ENCODE assay signal across 24 cellular contexts in the genomic region with DNA sequence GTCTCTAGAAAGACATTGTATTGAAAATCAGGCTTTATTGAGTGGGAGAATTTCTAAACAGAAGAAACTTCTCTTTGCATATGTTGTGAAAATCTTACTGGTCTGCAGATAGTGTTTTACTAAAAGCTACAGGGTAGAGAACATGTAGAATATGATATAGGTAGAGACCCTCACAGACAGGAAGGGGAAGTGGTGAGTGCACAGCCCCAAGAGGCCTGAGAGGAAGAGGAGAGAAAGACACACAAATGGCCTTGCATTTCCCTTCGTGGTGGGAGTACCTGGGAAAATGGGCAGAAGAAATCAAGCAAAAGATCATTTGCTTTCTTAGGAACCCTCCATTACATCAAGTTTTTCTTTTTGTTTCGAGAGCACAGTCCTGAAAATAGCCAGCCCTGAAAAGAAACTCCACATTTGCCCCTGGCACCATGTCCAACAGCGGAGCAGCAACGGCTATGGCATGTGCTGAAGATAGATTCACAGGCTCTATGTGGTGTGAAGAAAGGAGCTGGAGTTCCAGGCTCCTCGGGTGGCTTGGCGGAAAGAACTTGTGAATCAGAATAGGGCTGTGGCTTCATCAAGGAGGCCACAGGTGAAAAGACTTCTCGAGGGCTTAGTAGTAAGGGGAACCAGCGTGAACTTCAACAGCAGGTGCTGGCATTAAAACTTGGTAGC.
A peak's percentile ranks its signal among the peaks of the same experiment; 100 is the strongest.
DNase-seq lines count a peak whose midpoint lies in the region; ATAC-seq and TF ChIP-seq lines count a peak whose summit lies in the region.
"Had no signal": no experiment of that assay in that cellular context is flagged by ENCODE, and none has a peak within 500 bp of the region (broad histone marks: within the 10 kb centered on the region; RNA-seq: fewer than 3 reads in every experiment).

No MANE protein-coding gene starts in this region.

- no peaks in the 10 kb centered on the region for H3K27me3 Mint-ChIP-seq in IgD-negative memory B cell
- no peaks in the 10 kb centered on the region for H3K27me3 Mint-ChIP-seq in activated CD8-positive, alpha-beta T cell treated with anti-CD3 and anti-CD28 coated beads for 36 hours
- no peaks in the 10 kb centered on the region for H3K27me3 Mint-ChIP-seq in stimulated activated naive B cell treated with anti-CD40 and anti-IgM and Interleukin-4, amounts not matched to agents 10 μg/mL and 1 μg/mL and 100 μg/mL, for 72 hours
- H3K27me3 Mint-ChIP-seq: activated naive CD4-positive, alpha-beta T cell treated with anti-CD3 and anti-CD28 coated beads, Interleukin-2, amount 10 ng/mL, durations not matched to agents 7 days and 5 days had no signal

- CTCF ChIA-PET in activated CD8-positive, alpha-beta T cell treated with anti-CD3 and anti-CD28 coated beads for 36 hours (lab: Charles Lee) = interaction anchor here (1.0 to 2.3 kb wide), 3 partner anchors 10 to 16 kb away, joined by 3 to 13 read pairs (median 3); no protein-coding TSS in a partner anchor

- peak; percentile 4 for DNase-seq in activated CD8-positive, alpha-beta T cell treated with anti-CD3 and anti-CD28 coated beads for 36 hours
- DNase-seq in stimulated activated naive B cell treated with anti-CD40 and anti-IgM and Interleukin-4, amounts not matched to agents 10 μg/mL and 1 μg/mL and 100 μg/mL, for 72 hours = no peak
- DNase-seq in NCI-H146 treated with DMSO at 0.1 percent for 48 hours (lab: John Stamatoyannopoulos, UW; ENCODE audit: unreplicated experiment) (no peak), HCEC 1CT (no peak), cerebellar cortex (ENCODE audit: low spot score) (no peak)
- DNase-seq: activated naive CD4-positive, alpha-beta T cell treated with anti-CD3 and anti-CD28 coated beads, Interleukin-2, amount 10 ng/mL, durations not matched to agents 7 days and 5 days; activated T-cell treated with anti-CD3 and anti-CD28 coated beads, Interleukin-2, amount 50 U/mL, for 48 hours; caudate nucleus; CD4-positive, alpha-beta memory T cell; DMS153; dorsolateral prefrontal cortex; GF-D8; heart right ventricle; left ventricle myocardium inferior; midbrain; NCI-H1436 treated with DMSO at 0.1 percent for 48 hours; NCI-H524; testis; uterus had no signal

- TF ChIP-seq CTCF in activated CD8-positive, alpha-beta T cell treated with anti-CD3 and anti-CD28 coated beads for 36 hours (IDR thresholded peaks at IDR 0.05) = no peak

- H3K4me1 Mint-ChIP-seq in IgD-negative memory B cell = peaks cover 30 to 36% (median 34%) of the 10 kb centered on the region in 3 donors
- peaks cover 24% of the 10 kb centered on the region for H3K4me1 Mint-ChIP-seq in activated CD8-positive, alpha-beta T cell treated with anti-CD3 and anti-CD28 coated beads for 36 hours (ENCODE audit: low read depth)
- peaks cover 7 to 26% of the 10 kb centered on the region in 2 donors for H3K4me1 Mint-ChIP-seq in stimulated activated naive B cell treated with anti-CD40 and anti-IgM and Interleukin-4, amounts not matched to agents 10 μg/mL and 1 μg/mL and 100 μg/mL, for 72 hours
- H3K4me1 Mint-ChIP-seq: neural progenitor cell had no signal

- intact Hi-C loops in activated CD8-positive, alpha-beta T cell treated with anti-CD3 and anti-CD28 coated beads for 36 hours (cut with micrococcal nuclease) = no loop called here

- peak; percentile 73 for ATAC-seq in GM18907 (IDR thresholded peaks at IDR 0.05; ENCODE audit: unreplicated experiment)
- ATAC-seq in activated CD8-positive, alpha-beta T cell treated with anti-CD3 and anti-CD28 coated beads for 36 hours = peak; percentile 68
- peak; percentile 46 to 52 for ATAC-seq in stimulated activated naive B cell treated with anti-CD40 and anti-IgM and Interleukin-4, amounts not matched to agents 10 μg/mL and 1 μg/mL and 100 μg/mL, for 72 hours (replicated peaks)
- ATAC-seq: activated CD4-positive, CD25-positive, alpha-beta regulatory T cell treated with anti-CD3 and anti-CD28 coated beads, Interleukin-2, amount 50 U/mL, for 24 hours; heart right ventricle; HepG2 had no signal

- H3K4me3 Mint-ChIP-seq in IgD-negative memory B cell = peak overlapping the region; percentile 16 to 86 (median 58)
- H3K4me3 Mint-ChIP-seq in activated CD8-positive, alpha-beta T cell treated with anti-CD3 and anti-CD28 coated beads for 36 hours = no peak overlapping the region
- H3K4me3 Mint-ChIP-seq in stimulated activated naive B cell treated with anti-CD40 and anti-IgM and Interleukin-4, amounts not matched to agents 10 μg/mL and 1 μg/mL and 100 μg/mL, for 72 hours = no peak overlapping the region
- H3K4me3 Mint-ChIP-seq: activated naive CD4-positive, alpha-beta T cell treated with anti-CD3 and anti-CD28 coated beads, Interleukin-2, amount 10 ng/mL, durations not matched to agents 7 days and 5 days; CD4-positive, alpha-beta memory T cell; neural progenitor cell had no signal

- peaks cover 8% of the 10 kb centered on the region for H3K36me3 Mint-ChIP-seq in IgD-negative memory B cell
- no peaks in the 10 kb centered on the region for H3K36me3 Mint-ChIP-seq in activated CD8-positive, alpha-beta T cell treated with anti-CD3 and anti-CD28 coated beads for 36 hours (ENCODE audit: low read depth)
- no peaks in the 10 kb centered on the region for H3K36me3 Mint-ChIP-seq in stimulated activated naive B cell treated with anti-CD40 and anti-IgM and Interleukin-4, amounts not matched to agents 10 μg/mL and 1 μg/mL and 100 μg/mL, for 72 hours
- H3K36me3 Mint-ChIP-seq: activated naive CD4-positive, alpha-beta T cell treated with anti-CD3 and anti-CD28 coated beads, Interleukin-2, amount 10 ng/mL, durations not matched to agents 7 days and 5 days; CD4-positive, alpha-beta memory T cell; neural progenitor cell had no signal

- H3K27ac Mint-ChIP-seq in IgD-negative memory B cell = peak overlapping the region in 2 of 3 donors; percentile 5 to 89
- peak overlapping the region; percentile 60 for H3K27ac Mint-ChIP-seq in activated CD8-positive, alpha-beta T cell treated with anti-CD3 and anti-CD28 coated beads for 36 hours
- peak overlapping the region; percentile 83 for H3K27ac Mint-ChIP-seq in stimulated activated naive B cell treated with anti-CD40 and anti-IgM and Interleukin-4, amounts not matched to agents 10 μg/mL and 1 μg/mL and 100 μg/mL, for 72 hours
- H3K27ac Mint-ChIP-seq: activated naive CD4-positive, alpha-beta T cell treated with anti-CD3 and anti-CD28 coated beads, Interleukin-2, amount 10 ng/mL, durations not matched to agents 7 days and 5 days; CD4-positive, alpha-beta memory T cell; neural progenitor cell had no signal

- H3K9me3 Mint-ChIP-seq in IgD-negative memory B cell = no peaks in the 10 kb centered on the region
- no peaks in the 10 kb centered on the region for H3K9me3 Mint-ChIP-seq in activated CD8-positive, alpha-beta T cell treated with anti-CD3 and anti-CD28 coated beads for 36 hours
- H3K9me3 Mint-ChIP-seq in stimulated activated naive B cell treated with anti-CD40 and anti-IgM and Interleukin-4, amounts not matched to agents 10 μg/mL and 1 μg/mL and 100 μg/mL, for 72 hours = no peaks in the 10 kb centered on the region
- H3K9me3 Mint-ChIP-seq: activated naive CD4-positive, alpha-beta T cell treated with anti-CD3 and anti-CD28 coated beads, Interleukin-2, amount 10 ng/mL, durations not matched to agents 7 days and 5 days; CD4-positive, alpha-beta memory T cell; neural progenitor cell had no signal

- POLR2A ChIA-PET in activated CD8-positive, alpha-beta T cell treated with anti-CD3 and anti-CD28 coated beads for 36 hours (lab: Charles Lee) = no interaction called here

Comparison
In these comparisons a context has a peak if more than half of its experiments do, and no peak if none do; other contexts are left out.
1. H3K4me3 Mint-ChIP-seq: peak in IgD-negative memory B cell (4 of 4); none in activated CD8-positive, alpha-beta T cell treated with anti-CD3 and anti-CD28 coated beads for 36 hours (single experiment) and stimulated activated naive B cell treated with anti-CD40 and anti-IgM and Interleukin-4, amounts not matched to agents 10 μg/mL and 1 μg/mL and 100 μg/mL, for 72 hours (0 of 2).
2. Peak in every context shown above with its lines, with median percentiles within 50 percentile points of each other: ATAC-seq and H3K27ac Mint-ChIP-seq.